ENCODE assay signal across 8 cellular contexts in the genomic region with DNA sequence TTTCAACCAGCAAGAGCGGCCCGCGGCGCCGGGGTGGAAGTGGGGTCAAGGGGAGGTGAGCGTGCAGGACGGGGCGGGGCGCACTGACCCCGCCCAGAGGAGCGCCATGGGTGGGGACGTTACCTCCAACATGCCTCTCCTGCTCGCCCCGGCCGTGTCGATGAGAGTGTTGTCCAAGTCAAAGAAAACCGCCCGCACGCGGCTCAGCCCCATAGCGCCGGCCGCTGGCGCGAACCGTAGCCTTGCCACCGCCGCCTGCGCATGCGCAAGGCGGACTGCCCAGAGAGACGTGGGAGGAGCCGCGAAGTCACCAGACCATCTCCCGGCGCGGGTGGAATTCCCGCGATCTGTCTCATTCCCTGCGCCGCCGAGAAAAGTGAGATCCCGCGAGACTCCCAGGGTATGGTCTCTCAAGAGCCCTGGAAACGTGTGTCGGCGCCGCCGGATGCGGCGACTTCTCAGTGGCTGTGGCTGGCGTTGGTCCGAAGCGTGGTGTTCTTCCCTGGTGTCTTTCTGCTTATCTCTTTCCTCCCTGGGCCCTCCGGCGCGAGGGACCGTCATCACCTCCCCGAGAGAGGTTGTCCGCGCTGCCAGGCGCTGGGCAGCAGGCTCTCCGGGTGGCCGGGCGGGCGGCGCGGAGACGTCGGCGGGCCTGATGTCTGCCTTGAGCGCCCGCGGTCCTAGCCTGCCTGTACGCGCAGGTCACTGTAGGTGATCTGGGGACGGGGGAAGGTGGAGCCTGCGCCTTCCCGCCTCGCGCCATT. TPM values are rescaled to one million over a fixed set of nuclear protein-coding genes. Genes with fewer than 3 reads are reported as not detected.
DNase-seq lines count a peak whose midpoint lies in the region; ATAC-seq and TF ChIP-seq lines count a peak whose summit lies in the region.

A gene with protein sequence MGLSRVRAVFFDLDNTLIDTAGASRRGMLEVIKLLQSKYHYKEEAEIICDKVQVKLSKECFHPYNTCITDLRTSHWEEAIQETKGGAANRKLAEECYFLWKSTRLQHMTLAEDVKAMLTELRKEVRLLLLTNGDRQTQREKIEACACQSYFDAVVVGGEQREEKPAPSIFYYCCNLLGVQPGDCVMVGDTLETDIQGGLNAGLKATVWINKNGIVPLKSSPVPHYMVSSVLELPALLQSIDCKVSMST (minus strand): TSS at position 279 of the 764 bp plus-strand sequence. CDS start 66 bp downstream, at position 213.

- peak within 1 kb of the TSS; percentile 96 for H3K9ac ChIP-seq in SK-N-SH

- H3K79me2 ChIP-seq in SK-N-SH (ENCODE audit: insufficient read depth) (peaks cover 41% of the 10 kb centered on the region), osteoblast (ENCODE audit: insufficient read depth, low read length) (peaks cover 52% of the 10 kb centered on the region)

- peaks cover 0 to 14% of the 10 kb centered on the region in 2 donors for H3K9me3 Mint-ChIP-seq in activated naive CD4-positive, alpha-beta T cell treated with anti-CD3 and anti-CD28 coated beads, Interleukin-2, amount 50 U/mL, for 72 hours
- peaks cover 4% of the 10 kb centered on the region for H3K9me3 Mint-ChIP-seq in glutamatergic neuron (ENCODE audit: unreplicated experiment)

- H3K27ac Mint-ChIP-seq in activated naive CD4-positive, alpha-beta T cell treated with anti-CD3 and anti-CD28 coated beads, Interleukin-2, amount 50 U/mL, for 72 hours = peak within 1 kb of the TSS; percentile 95 to 96
- H3K27ac Mint-ChIP-seq in glutamatergic neuron (ENCODE audit: unreplicated experiment) = peak within 1 kb of the TSS; percentile 92

- under 1% methylated on average over 36 of the region's 81 CpGs for WGBS in SK-N-SH (ENCODE audit: low lambda C conversion rate)

- peak within 1 kb of the TSS; percentile 96 for H3K4me2 ChIP-seq in SK-N-SH
- peak within 1 kb of the TSS; percentile 82 for H3K4me2 ChIP-seq in osteoblast (ENCODE audit: insufficient read depth, low read length)

- H2AFZ ChIP-seq in SK-N-SH (ENCODE audit: low read depth) = peak within 1 kb of the TSS; percentile 90
- peak within 1 kb of the TSS; percentile 93 for H2AFZ ChIP-seq in osteoblast (ENCODE audit: low read length)

- no peak for TF ChIP-seq CTCF in SK-N-SH (IDR thresholded peaks at IDR 0.05)
- no peak for TF ChIP-seq CTCF in glutamatergic neuron (IDR thresholded peaks at IDR 0.05; ENCODE audit: partially characterized antibody, unreplicated experiment)
- TF ChIP-seq CTCF in osteoblast (IDR thresholded peaks at IDR 0.05; ENCODE audit: extremely low read depth, low read depth, low read length) = no peak
- TF ChIP-seq CTCF in thoracic aorta (IDR thresholded peaks at IDR 0.05) = no peak

- H3K9me2 ChIP-seq in SK-N-SH = no peaks in the 10 kb centered on the region

- H3K27me3 Mint-ChIP-seq in glutamatergic neuron (ENCODE audit: unreplicated experiment) = peaks cover 3% of the 10 kb centered on the region

- peaks cover 10% of the 10 kb centered on the region for H3K4me1 Mint-ChIP-seq in glutamatergic neuron (ENCODE audit: low read depth, unreplicated experiment)

- no peak for TF ChIP-seq EP300 in SK-N-SH (IDR thresholded peaks at IDR 0.05; ENCODE audit: borderline replicate concordance in 1 of 2, low read depth in 1 of 2, low read length in 1 of 2)

- H3K27ac ChIP-seq in SK-N-SH (ENCODE audit: low read depth in 2 of 2, low read length in 1 of 2) (peak within 1 kb of the TSS; percentile 81 to 98), osteoblast (ENCODE audit: low read depth, low read length) (peak within 1 kb of the TSS; percentile 93), thoracic aorta (peak within 1 kb of the TSS; percentile 95 to 96)

- peak within 1 kb of the TSS; percentile 86 to 94 for H3K4me3 ChIP-seq in SK-N-SH (ENCODE audit: low read depth in 2 of 2, low read length in 1 of 2)
- H3K4me3 ChIP-seq in osteoblast (ENCODE audit: insufficient read depth, low read length) = peak within 1 kb of the TSS; percentile 96
- H3K4me3 ChIP-seq in thoracic aorta = peak within 1 kb of the TSS; percentile 98

- no peaks in the 10 kb centered on the region for H3F3A ChIP-seq in SK-N-SH (replicated peaks; ENCODE audit: insufficient read depth)

- H3K36me3 ChIP-seq in SK-N-SH (replicated peaks in 1 of 2; ENCODE audit: control insufficient read depth in 1 of 2, insufficient read depth in 2 of 2, low read length in 1 of 2) = peaks cover 0 to 6% of the 10 kb centered on the region in 2 experiments
- H3K36me3 ChIP-seq in osteoblast (ENCODE audit: insufficient read depth, low read length) = no peaks in the 10 kb centered on the region
- H3K36me3 ChIP-seq in thoracic aorta = no peaks in the 10 kb centered on the region

- peak; percentile 90 for TF ChIP-seq POLR2A in GM10847 (IDR thresholded peaks at IDR 0.05; ENCODE audit: extremely low read depth, insufficient read length)

- TF ChIP-seq RAD21 in SK-N-SH (IDR thresholded peaks at IDR 0.05; ENCODE audit: low read length) = peak; percentile 26; the same call in 1 of the 2 replicates

- H3K27me3 ChIP-seq in SK-N-SH (ENCODE audit: insufficient read depth) (no peaks in the 10 kb centered on the region), osteoblast (ENCODE audit: insufficient read depth, low read length) (no peaks in the 10 kb centered on the region), thoracic aorta (replicated peaks; ENCODE audit: insufficient read depth) (no peaks in the 10 kb centered on the region)

- ATAC-seq in HG02610 (IDR thresholded peaks at IDR 0.05; ENCODE audit: unreplicated experiment) (peak; percentile 83), thoracic aorta (ENCODE audit: insufficient number of reproducible peaks, low FRiP score, low read depth) (peak; percentile 98)
- ATAC-seq in activated naive CD4-positive, alpha-beta T cell treated with anti-CD3 and anti-CD28 coated beads, Interleukin-2, amount 50 U/mL, for 72 hours = peak; percentile 89

- H3K4me1 ChIP-seq in SK-N-SH (ENCODE audit: control insufficient read depth in 1 of 2, insufficient read depth in 2 of 2, low read depth in 1 of 2, low read length in 1 of 2) (peaks cover 0 to 19% of the 10 kb centered on the region in 2 experiments; a peak in 3 of 4 replicates), osteoblast (ENCODE audit: insufficient read depth, low read length) (peaks cover 11% of the 10 kb centered on the region), thoracic aorta (ENCODE audit: control insufficient read depth in 1 of 2, low read depth in 2 of 2) (peaks cover 6 to 19% of the 10 kb centered on the region in 2 donors)

- POLR2A ChIA-PET in SK-N-SH (lab: Yijun Ruan, JAX) = interaction anchor here (1.9 kb wide), 1 partner anchor 39 kb away, joined by 4 read pairs; no protein-coding TSS in a partner anchor

- peak within 1 kb of the TSS; percentile 93 for H3K4me3 Mint-ChIP-seq in glutamatergic neuron (ENCODE audit: unreplicated experiment)

- peak; percentile 98 for DNase-seq in NCI-H1092 (lab: John Stamatoyannopoulos, UW)
- peak; percentile 97 for DNase-seq in SK-N-SH
- peak; percentile 89 to 98 for DNase-seq in activated naive CD4-positive, alpha-beta T cell treated with anti-CD3 and anti-CD28 coated beads, Interleukin-2, amount 50 U/mL, for 72 hours (ENCODE audit: low spot score in 2 of 2)
- peak; percentile 97 for DNase-seq in glutamatergic neuron
- peak; percentile 99 for DNase-seq in osteoblast (ENCODE audit: insufficient read length, low spot score, missing footprints)
- peak; percentile 94 for DNase-seq in thoracic aorta (ENCODE audit: low spot score)

- H3K9me3 ChIP-seq in SK-N-SH (no peaks in the 10 kb centered on the region), osteoblast (ENCODE audit: low read depth, low read length) (no peaks in the 10 kb centered on the region), thoracic aorta (no peaks in the 10 kb centered on the region)

- H4K20me1 ChIP-seq in SK-N-SH (ENCODE audit: insufficient read depth) = no peaks in the 10 kb centered on the region; the same call in 1 of the 2 replicates
- peaks cover 4% of the 10 kb centered on the region for H4K20me1 ChIP-seq in osteoblast (ENCODE audit: insufficient read depth, low read length)

- CTCF ChIA-PET in SK-N-SH (lab: Yijun Ruan, JAX) = interaction anchor here (1.2 kb wide), 1 partner anchor 129 kb away, joined by 3 read pairs; no protein-coding TSS in a partner anchor

- peaks cover 31 to 43% of the 10 kb centered on the region in 2 donors for H3K36me3 Mint-ChIP-seq in activated naive CD4-positive, alpha-beta T cell treated with anti-CD3 and anti-CD28 coated beads, Interleukin-2, amount 50 U/mL, for 72 hours
- peaks cover 6% of the 10 kb centered on the region for H3K36me3 Mint-ChIP-seq in glutamatergic neuron (ENCODE audit: unreplicated experiment)

TF ChIP-seq in SK-N-SH, 30 proteins besides CTCF, POLR2A, EP300 and RAD21 (continues in another document):
- TF ChIP-seq MXI1 (IDR thresholded peaks at IDR 0.05; ENCODE audit: low read depth, low read length) (peak; percentile 82), TAF1 (IDR thresholded peaks at IDR 0.05; ENCODE audit: borderline replicate concordance, low read depth, low read length) (peak; percentile 54; the same call in 1 of the 2 replicates), FOSL2 (IDR thresholded peaks at IDR 0.05; ENCODE audit: borderline replicate concordance, low read depth) (no peak), NRF1 (IDR thresholded peaks at IDR 0.05; ENCODE audit: low read depth, low read length) (peak; percentile 98), JUND (IDR thresholded peaks at IDR 0.05) (no peak), SIN3A (IDR thresholded peaks at IDR 0.05; ENCODE audit: borderline replicate concordance, low read depth, low read length) (peak; percentile 94), POLR2AphosphoS5 (IDR thresholded peaks at IDR 0.05; ENCODE audit: low read depth, low read length) (peak; percentile 95)
- TF ChIP-seq, protein P1, sequence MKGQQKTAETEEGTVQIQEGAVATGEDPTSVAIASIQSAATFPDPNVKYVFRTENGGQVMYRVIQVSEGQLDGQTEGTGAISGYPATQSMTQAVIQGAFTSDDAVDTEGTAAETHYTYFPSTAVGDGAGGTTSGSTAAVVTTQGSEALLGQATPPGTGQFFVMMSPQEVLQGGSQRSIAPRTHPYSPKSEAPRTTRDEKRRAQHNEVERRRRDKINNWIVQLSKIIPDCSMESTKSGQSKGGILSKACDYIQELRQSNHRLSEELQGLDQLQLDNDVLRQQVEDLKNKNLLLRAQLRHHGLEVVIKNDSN (IDR thresholded peaks at IDR 0.05; ENCODE audit: borderline replicate concordance, low read depth) = peak; percentile 35; the same call in 1 of the 2 replicates

RNA-seq across cellular contexts. Expression of the gene that starts here (rescaled TPM):
- polyA plus RNA-seq in SK-N-SH (2012; rRNA removed) = 1.9 and 2.6 TPM in 2 replicates
- polyA plus RNA-seq in SK-N-SH (2012; cell fraction: cytosol; rRNA removed) = 3.2 and 4.1 TPM in 2 replicates
- polyA plus RNA-seq in SK-N-SH (2012; cell fraction: nucleus; rRNA removed) = 0.86 and 1.3 TPM in 2 replicates
- total RNA-seq in activated naive CD4-positive, alpha-beta T cell treated with anti-CD3 and anti-CD28 coated beads, Interleukin-2, amount 50 U/mL, for 72 hours = 1 to 10 TPM; 6.6 to 9.5 TPM
- total RNA-seq in glutamatergic neuron (ENCODE audit: unreplicated experiment) = 1.4 TPM
- total RNA-seq in osteoblast = 11.2 and 11.8 TPM in 2 replicates
- 1 to 10 TPM; 6.9 to 9.0 TPM for total RNA-seq in thoracic aorta

Comparison
In these comparisons a context has a peak if more than half of its experiments do, and no peak if none do; other contexts are left out.
1. Peak in every context shown above with its lines: DNase-seq, ATAC-seq, H3K4me3 ChIP-seq and H3K27ac ChIP-seq.